1 cellular context compared by ENCODE assay signal in the genomic region with DNA sequence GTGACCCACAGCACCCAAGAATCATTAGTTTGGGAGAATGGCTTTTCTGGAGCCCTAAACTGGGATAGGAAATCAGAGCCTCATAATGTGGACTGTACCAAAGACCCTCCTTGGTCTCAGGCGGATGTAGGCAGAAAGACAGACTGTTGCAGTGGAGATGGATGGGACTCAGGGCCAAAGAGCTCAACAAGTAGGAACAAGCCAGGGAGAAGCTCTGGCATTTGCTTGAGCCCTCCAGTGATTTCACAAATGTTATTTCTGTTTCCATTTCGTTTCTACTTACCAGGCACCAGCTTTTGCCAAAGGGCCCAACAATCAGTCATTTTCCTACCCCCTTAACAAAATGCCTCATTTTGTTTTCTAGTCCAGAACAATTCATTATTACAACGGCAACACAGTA.
TF ChIP-seq lines count a peak whose summit lies in the region.

No MANE protein-coding gene starts in this region.

TF ChIP-seq in HEK293, 187 proteins besides CTCF, POLR2A, EP300 and RAD21 (continued from another document):
- no peak for TF ChIP-seq INSM2 (tag by site-specific recombination; IDR thresholded peaks at IDR 0.05)
TF ChIP-seq in HEK293: peak in this region for 1.
